In genomic region chr4:147707892-147708672, GRCh38 we compare ENCODE assay signal across 8 cellular contexts. TPM values are rescaled to one million over a fixed set of nuclear protein-coding genes. Genes with fewer than 3 reads are reported as not detected.
DNase-seq lines count a peak whose midpoint lies in the region; ATAC-seq, FAIRE-seq and TF ChIP-seq lines count a peak whose summit lies in the region.

No MANE protein-coding gene starts in this region.

- no peak overlapping the region for H2BK120ac ChIP-seq in H1 (replicated peaks; ENCODE audit: low read depth, low read length)

- FAIRE-seq in H1 (lab: Jason Lieb, UNC) = peak; percentile 78

- intact Hi-C loops in activated CD4-positive, alpha-beta T cell treated with anti-CD3 and anti-CD28 coated beads for 36 hours (cut with DNase I, micrococcal nuclease) = loop anchor here (1.0 kb wide), 1 partner anchor 158 kb away; no protein-coding TSS in a partner anchor
- intact Hi-C loops in thyroid gland (cut with DNase I) = loop anchor here (2.0 kb wide), 1 partner anchor 161 kb away; no protein-coding TSS in a partner anchor

- no peak overlapping the region for H3K18ac ChIP-seq in H1 (ENCODE audit: extremely low read depth, low read length)

- no peaks in the 10 kb centered on the region for H3K36me3 ChIP-seq in H1 (ENCODE audit: control insufficient read depth in 2 of 4, insufficient read depth in 4 of 4, low read length in 3 of 4)
- no peaks in the 10 kb centered on the region for H3K36me3 ChIP-seq in thyroid gland

- H3K36me3 Mint-ChIP-seq in activated CD4-positive, alpha-beta T cell treated with anti-CD3 and anti-CD28 coated beads for 36 hours (ENCODE audit: low read depth) = no peaks in the 10 kb centered on the region
- no peaks in the 10 kb centered on the region for H3K36me3 Mint-ChIP-seq in mesothelial cell of epicardium

- no peaks in the 10 kb centered on the region for H3K4me1 Mint-ChIP-seq in activated CD4-positive, alpha-beta T cell treated with anti-CD3 and anti-CD28 coated beads for 36 hours
- H3K4me1 Mint-ChIP-seq in mesothelial cell of epicardium = no peaks in the 10 kb centered on the region

- H4K91ac ChIP-seq in H1 (replicated peaks; ENCODE audit: insufficient read length, low read length) = no peak overlapping the region

- no peaks in the 10 kb centered on the region for H3K79me1 ChIP-seq in H1 (ENCODE audit: low read depth, low read length)

- H3K56ac ChIP-seq in H1 (replicated peaks; ENCODE audit: insufficient read length, low read depth, low read length) = no peak overlapping the region

- H3K9me3 Mint-ChIP-seq in activated CD4-positive, alpha-beta T cell treated with anti-CD3 and anti-CD28 coated beads for 36 hours (ENCODE audit: low read depth) = no peaks in the 10 kb centered on the region
- no peaks in the 10 kb centered on the region for H3K9me3 Mint-ChIP-seq in mesothelial cell of epicardium

- DNase-seq in ELR (ENCODE audit: low read depth) = peak; percentile 66
- peak; percentile 51 for DNase-seq in LHCN-M2 (ENCODE audit: low read depth)
- DNase-seq in activated CD4-positive, alpha-beta T cell treated with anti-CD3 and anti-CD28 coated beads for 36 hours = peak; percentile 64
- DNase-seq in H1 (ENCODE audit: low read depth in 1 of 2, low spot score in 2 of 2) = peak in 1 of 2 experiments; percentile 53
- DNase-seq in mesothelial cell of epicardium (ENCODE audit: low spot score in 2 of 2, unreplicated experiment in 2 of 2) = no peak
- peak; percentile 59 to 66 for DNase-seq in thyroid gland

- H3K23me2 ChIP-seq in H1 (ENCODE audit: low read depth, low read length) = no peaks in the 10 kb centered on the region

- TF ChIP-seq CTCF in H1 (IDR thresholded peaks at IDR 0.05; ENCODE audit: control extremely low read depth in 1 of 3, insufficient read depth in 1 of 3, low read depth in 1 of 3, low read length in 3 of 3) = peak in 2 of 3 experiments; percentile 63 to 81; a peak in 3 of 4 replicates
- TF ChIP-seq CTCF in mesothelial cell of epicardium (IDR thresholded peaks at IDR 0.05; ENCODE audit: unreplicated experiment) = peak; percentile 88
- peak; percentile 63 to 97 (median 89) for TF ChIP-seq CTCF in thyroid gland (IDR thresholded peaks at IDR 0.05)

- H4K5ac ChIP-seq in H1 (ENCODE audit: insufficient read length, low read depth, low read length) = no peak overlapping the region

- no peak overlapping the region for H3K4me2 ChIP-seq in H1 (ENCODE audit: insufficient read depth in 1 of 2, low read depth in 2 of 2, low read length in 2 of 2)

- no peak overlapping the region for H4K8ac ChIP-seq in H1 (ENCODE audit: extremely low read depth, insufficient read depth, low read length)

- H2AFZ ChIP-seq in H1 (ENCODE audit: low read length) = no peak overlapping the region

- H3K27me3 Mint-ChIP-seq in activated CD4-positive, alpha-beta T cell treated with anti-CD3 and anti-CD28 coated beads for 36 hours = no peaks in the 10 kb centered on the region
- H3K27me3 Mint-ChIP-seq in mesothelial cell of epicardium (ENCODE audit: low read depth) = no peaks in the 10 kb centered on the region

- no peak overlapping the region for H3K23ac ChIP-seq in H1 (ENCODE audit: insufficient read length)

- H3K79me2 ChIP-seq in H1 (ENCODE audit: control insufficient read depth in 1 of 2, insufficient read depth in 2 of 2, low read length in 2 of 2) = no peaks in the 10 kb centered on the region

- H3K27me3 ChIP-seq in H1 (replicated peaks in 1 of 4; ENCODE audit: control insufficient read depth in 3 of 4, extremely low read depth in 1 of 4, insufficient read depth in 3 of 4, low read length in 3 of 4) = no peaks in the 10 kb centered on the region
- H3K27me3 ChIP-seq in thyroid gland = no peaks in the 10 kb centered on the region

- H3K4me3 ChIP-seq in H1 (ENCODE audit: extremely low read depth in 1 of 4, insufficient read depth in 2 of 4, low read depth in 3 of 4, low read length in 4 of 4) = no peak overlapping the region
- no peak overlapping the region for H3K4me3 ChIP-seq in thyroid gland (replicated peaks in 1 of 3)

- POLR2A ChIA-PET in activated CD4-positive, alpha-beta T cell treated with anti-CD3 and anti-CD28 coated beads for 36 hours (lab: Charles Lee) = interaction anchor here (0.6 kb wide), 1 partner anchor 69 kb away, joined by 5 read pairs; no protein-coding TSS in a partner anchor
- POLR2A ChIA-PET in H1 (lab: Charles Lee; ENCODE audit: partially characterized antibody) = no interaction called here

- 68% methylated on average over 7 of the region's 7 CpGs; no CpG with 5 or more reads in 1 of the 2 experiments for WGBS in H1 (ENCODE audit: extremely low coverage in 1 of 2, insufficient coverage in 1 of 2, insufficient read length in 1 of 2, insufficient replicate concordance in 2 of 2, low coverage in 1 of 2, low lambda C conversion rate in 2 of 2, missing lambda C conversion rate in 1 of 2), 2 experiments
- 42 to 47% methylated on average over 7 of the region's 7 CpGs for WGBS in thyroid gland, 2 donors

- no peak overlapping the region for H2AK5ac ChIP-seq in H1 (ENCODE audit: low read depth, low read length)

- no peak overlapping the region for H3K4me3 Mint-ChIP-seq in activated CD4-positive, alpha-beta T cell treated with anti-CD3 and anti-CD28 coated beads for 36 hours
- H3K4me3 Mint-ChIP-seq in mesothelial cell of epicardium = no peak overlapping the region

- CTCF ChIA-PET in activated CD4-positive, alpha-beta T cell treated with anti-CD3 and anti-CD28 coated beads for 36 hours (lab: Charles Lee) = interaction anchor here (0.7 to 4.3 kb wide), 17 partner anchors 9 to 1393 kb away, joined by 3 to 76 read pairs (median 4); partner anchors contain the start of genes ARHGAP10 and PRMT9
- CTCF ChIA-PET in H1 (lab: Charles Lee; ENCODE audit: partially characterized antibody) = interaction anchor here (0.6 to 7.3 kb wide), 33 partner anchors 9 to 184 kb away, joined by 3 to 69 read pairs (median 5); partner anchors contain the start of genes ARHGAP10 and PRMT9

- no peak for TF ChIP-seq EP300 in H1 (IDR thresholded peaks at IDR 0.05; ENCODE audit: borderline replicate concordance in 1 of 2, low read depth in 2 of 2, low read length in 2 of 2)

- H3K14ac ChIP-seq in H1 (ENCODE audit: insufficient read length) = no peak overlapping the region

- no peak overlapping the region for H2BK5ac ChIP-seq in H1 (ENCODE audit: low read depth, low read length)

- peak; percentile 59 to 73 for TF ChIP-seq RAD21 in H1 (IDR thresholded peaks at IDR 0.05 in 1 of 2, conservative IDR thresholded peaks at IDR 0.05 in 1 of 2; ENCODE audit: low read depth in 2 of 2, low read length in 2 of 2)

- no peak overlapping the region for H2BK15ac ChIP-seq in H1 (ENCODE audit: low read length)

- no peak for TF ChIP-seq POLR2A in H1 (IDR thresholded peaks at IDR 0.05; ENCODE audit: control extremely low read depth in 1 of 2, low read depth in 2 of 2, low read length in 2 of 2)
- TF ChIP-seq POLR2A in thyroid gland (IDR thresholded peaks at IDR 0.05) = no peak

- H3K9ac ChIP-seq in H1 (replicated peaks in 1 of 4; ENCODE audit: extremely low read depth in 1 of 4, low read depth in 3 of 4, low read length in 3 of 4) = no peak overlapping the region

- peak; percentile 72 for ATAC-seq in GM21447 (IDR thresholded peaks at IDR 0.05; ENCODE audit: unreplicated experiment)
- ATAC-seq in activated CD4-positive, alpha-beta T cell treated with anti-CD3 and anti-CD28 coated beads for 36 hours = peak; percentile 60
- no peak for ATAC-seq in GM18520 (IDR thresholded peaks at IDR 0.05; ENCODE audit: unreplicated experiment)

- no peak overlapping the region for H3K27ac Mint-ChIP-seq in activated CD4-positive, alpha-beta T cell treated with anti-CD3 and anti-CD28 coated beads for 36 hours
- no peak overlapping the region for H3K27ac Mint-ChIP-seq in mesothelial cell of epicardium

- H3K4ac ChIP-seq in H1 (replicated peaks; ENCODE audit: insufficient read length, low read depth, low read length) = no peak overlapping the region

- H3K9me3 ChIP-seq in H1 (ENCODE audit: insufficient read depth in 2 of 2, low read depth in 1 of 2, low read length in 1 of 2) (no peaks in the 10 kb centered on the region), thyroid gland (no peaks in the 10 kb centered on the region)

- H3K27ac ChIP-seq in H1 (ENCODE audit: low read depth, low read length) (no peak overlapping the region), thyroid gland (no peak overlapping the region)

- H4K20me1 ChIP-seq in H1 (replicated peaks in 1 of 2; ENCODE audit: control insufficient read depth in 1 of 2, insufficient read depth in 2 of 2, low read length in 2 of 2) = no peaks in the 10 kb centered on the region

- no peak overlapping the region for H2BK12ac ChIP-seq in H1 (ENCODE audit: low read depth, low read length)

- H3K4me1 ChIP-seq in H1 (replicated peaks in 1 of 4; ENCODE audit: control insufficient read depth in 3 of 4, insufficient read depth in 4 of 4, low read length in 3 of 4) (no peaks in the 10 kb centered on the region), thyroid gland (no peaks in the 10 kb centered on the region)

- H2BK20ac ChIP-seq in H1 (ENCODE audit: low read length) = no peak overlapping the region

RNA-seq across cellular contexts. Expression of gene ARHGAP10, which starts 23.8 kb away (rescaled TPM):
- total RNA-seq in LHCN-M2 (2014; rRNA removed) (27.1 and 28.9 TPM in 2 replicates), mesothelial cell of epicardium (30.5 to 31.3 TPM (median 31.2 TPM) in 3 replicates), thyroid gland (10 to 100 TPM; 39.5 to 78.4 (median 42.0) TPM)
- polyA plus RNA-seq in LHCN-M2 (2012) = 20.1 TPM
- total RNA-seq in activated CD4-positive, alpha-beta T cell treated with anti-CD3 and anti-CD28 coated beads for 36 hours = 1 to 10 TPM; 6.1 to 6.2 TPM
- 6.0 and 6.1 TPM in 2 replicates for total RNA-seq in H1 (2021; fragmentation: NEBNext Ultra II Directional; extraction: Animal tissue kit (Norgen Biotek cat#: 25700))
- polyA plus RNA-seq in H1 (2011; rRNA removed) = 3.2 and 3.7 TPM in 2 replicates
- polyA plus RNA-seq in H1 (2011; cell fraction: cytosol; rRNA removed) = 3.2 TPM
- polyA plus RNA-seq in H1 (2011; cell fraction: nucleus; rRNA removed) = 5.0 TPM
- polyA plus RNA-seq in H1 (2012, experiment 1 of 2) = 4.0 to 5.1 TPM (median 4.7 TPM) in 4 replicates
- 0.94 TPM for polyA plus RNA-seq in H1 (2012, experiment 2 of 2)
- 3.6 TPM for polyA plus RNA-seq in H1 (2013, experiment 1 of 2)
- 3.7 TPM for polyA plus RNA-seq in H1 (2013, experiment 2 of 2)
- 5.9 and 6.7 TPM in 2 replicates for polyA minus RNA-seq in H1 (2011; rRNA and poly(A)+ RNA removed)
- 2.9 TPM for polyA minus RNA-seq in H1 (2011; cell fraction: cytosol; rRNA and poly(A)+ RNA removed)
- 17.1 TPM for polyA minus RNA-seq in H1 (2011; cell fraction: nucleus; rRNA and poly(A)+ RNA removed)

RNA-seq across cellular contexts. Expression of gene PRMT9, which starts 24.1 kb away (rescaled TPM):
- total RNA-seq in LHCN-M2 (2014; rRNA removed) = 7.4 and 9.1 TPM in 2 replicates
- polyA plus RNA-seq in LHCN-M2 (2012) = 2.9 TPM
- 1 to 10 TPM; 6.2 to 7.5 TPM for total RNA-seq in activated CD4-positive, alpha-beta T cell treated with anti-CD3 and anti-CD28 coated beads for 36 hours
- total RNA-seq in H1 (2021; fragmentation: NEBNext Ultra II Directional; extraction: Animal tissue kit (Norgen Biotek cat#: 25700)) = 9.6 and 9.9 TPM in 2 replicates
- 2.7 and 3.8 TPM in 2 replicates for polyA plus RNA-seq in H1 (2011; rRNA removed)
- polyA plus RNA-seq in H1 (2011; cell fraction: cytosol; rRNA removed) = 4.1 TPM
- 2.5 TPM for polyA plus RNA-seq in H1 (2011; cell fraction: nucleus; rRNA removed)
- 5.4 to 8.4 TPM (median 6.1 TPM) in 4 replicates for polyA plus RNA-seq in H1 (2012, experiment 1 of 2)
- 0.35 TPM for polyA plus RNA-seq in H1 (2012, experiment 2 of 2)
- polyA plus RNA-seq in H1 (2013, experiment 1 of 2) = 4.2 TPM
- 4.0 TPM for polyA plus RNA-seq in H1 (2013, experiment 2 of 2)
- polyA minus RNA-seq in H1 (2011; rRNA and poly(A)+ RNA removed) = 7.6 and 14.6 TPM in 2 replicates
- polyA minus RNA-seq in H1 (2011; cell fraction: cytosol; rRNA and poly(A)+ RNA removed) = 6.7 TPM
- 11.6 TPM for polyA minus RNA-seq in H1 (2011; cell fraction: nucleus; rRNA and poly(A)+ RNA removed)
- total RNA-seq in mesothelial cell of epicardium = 13.6 to 14.8 TPM (median 13.6 TPM) in 3 replicates
- total RNA-seq in thyroid gland = 10 to 100 TPM; 22.9 to 28.3 (median 26.2) TPM

Comparison
In these comparisons a context has a peak if more than half of its experiments do, and no peak if none do; other contexts are left out.
1. DNase-seq: peak in ELR (single experiment), LHCN-M2 (single experiment), activated CD4-positive, alpha-beta T cell treated with anti-CD3 and anti-CD28 coated beads for 36 hours (single experiment) and thyroid gland (2 of 2); none in mesothelial cell of epicardium (0 of 2).
2. Peak in every context shown above with its lines, with median percentiles within 50 percentile points of each other: CTCF ChIP-seq.